ENCODE assay signal across 7 cellular contexts in the genomic region with DNA sequence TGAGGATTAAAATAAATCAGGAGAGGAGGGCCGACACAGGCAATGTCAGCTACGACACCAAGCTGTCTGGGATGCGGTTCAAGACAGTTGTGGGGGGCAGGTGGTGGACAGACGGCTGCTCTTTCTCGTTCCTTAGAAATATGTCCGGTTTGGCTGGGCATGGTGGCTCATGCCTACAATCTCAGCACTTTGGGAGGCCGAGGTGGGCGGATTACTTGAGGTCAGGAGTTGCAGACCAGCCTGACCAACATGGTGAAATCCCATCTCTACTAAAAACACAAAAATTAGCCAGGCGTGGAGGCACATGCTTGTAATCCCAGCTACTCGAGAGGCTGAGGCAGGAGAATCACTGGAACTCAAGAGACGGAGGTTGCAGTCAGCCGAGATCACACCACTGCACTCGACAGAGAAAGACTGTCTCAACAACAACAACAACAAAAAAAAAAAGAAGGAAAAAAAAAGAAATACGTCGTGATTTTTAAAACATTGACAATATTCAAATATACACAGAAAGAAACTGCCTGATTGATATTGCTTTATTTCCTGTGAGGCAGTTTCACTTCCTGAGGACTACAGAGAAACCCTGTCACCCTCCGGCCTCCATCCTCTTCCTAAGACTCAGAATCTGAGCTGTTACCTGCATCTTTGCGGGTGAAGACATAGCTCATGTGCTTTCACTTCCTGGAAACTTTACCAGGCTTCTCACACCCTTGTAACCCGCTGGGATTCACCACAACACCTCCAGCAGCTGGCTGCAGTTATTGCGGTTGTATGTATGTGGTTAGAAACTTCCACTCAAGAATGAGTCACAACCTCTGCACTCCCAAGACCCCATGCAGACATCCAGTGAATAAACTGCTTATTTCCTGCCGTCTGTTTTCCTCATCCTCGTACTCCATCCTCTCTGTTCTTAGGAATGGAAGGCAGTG.
DNase-seq lines count a peak whose midpoint lies in the region; ATAC-seq and TF ChIP-seq lines count a peak whose summit lies in the region.

No MANE protein-coding gene starts in this region.

- peaks cover 73 to 93% of the 10 kb centered on the region in 2 donors for H3K4me1 Mint-ChIP-seq in immature natural killer cell

- ATAC-seq in GM18861 (IDR thresholded peaks at IDR 0.05; ENCODE audit: unreplicated experiment) (peak; percentile 73), HG02938 (IDR thresholded peaks at IDR 0.05; ENCODE audit: unreplicated experiment) (peak; percentile 88)

- no peak for TF ChIP-seq CTCF in right atrium auricular region (IDR thresholded peaks at IDR 0.05)

- peaks cover 0 to 6% (median 5%) of the 10 kb centered on the region in 3 donors for H3K27me3 Mint-ChIP-seq in immature natural killer cell (ENCODE audit: low read depth in 3 of 3)

- H3K36me3 Mint-ChIP-seq in immature natural killer cell, result no peaks in the 10 kb centered on the region

- peak overlapping the region; percentile 75 to 88 (median 80) for H3K4me3 Mint-ChIP-seq in immature natural killer cell

- H3K9me3 ChIP-seq in right atrium auricular region, result no peaks in the 10 kb centered on the region

- DNase-seq in OCI-M1 (lab: John Stamatoyannopoulos, UW), result peak; percentile 52
- DNase-seq in activated T-helper 1 cell treated with Interleukin-2 at 50 U/mL for 16 hours (ENCODE audit: low read depth), result peak; percentile 36
- peak; percentile 71 to 78 (median 76) for DNase-seq in immature natural killer cell
- DNase-seq in stimulated activated CD8-positive, alpha-beta memory T cell treated with anti-CD3 and anti-CD28 coated beads, Interleukin-7, amount 100 ng/mL, for 24 hours (ENCODE audit: low read depth), result peak; percentile 0
- DNase-seq in right atrium auricular region (ENCODE audit: low spot score), result no peak

- peak overlapping the region; percentile 74 to 89 (median 80) for H3K27ac Mint-ChIP-seq in immature natural killer cell

- H3K4me1 ChIP-seq in right atrium auricular region, result no peaks in the 10 kb centered on the region

- H3K27me3 ChIP-seq in right atrium auricular region, result no peaks in the 10 kb centered on the region

- H3K27ac ChIP-seq in right atrium auricular region, result no peak overlapping the region

- H3K9me3 Mint-ChIP-seq in immature natural killer cell, result no peaks in the 10 kb centered on the region

- H3K36me3 ChIP-seq in right atrium auricular region, result no peaks in the 10 kb centered on the region

- no peak overlapping the region for H3K4me3 ChIP-seq in right atrium auricular region
